Comparison of ENCODE assay signal across 8 cellular contexts in genomic region chr15:64225804-64226203, GRCh38.
"Had no signal": no experiment of that assay in that cellular context is flagged by ENCODE, and none has a peak within 500 bp of the region (broad histone marks: within the 10 kb centered on the region; RNA-seq: fewer than 3 reads in every experiment).

No MANE protein-coding gene starts in this region.

- H3K4me3 ChIP-seq: GM12878 had no signal

- FAIRE-seq: G401.6, GM12878, GM12891, GM12892, GM18507, GM19239 had no signal

- ATAC-seq: GM12878 had no signal

- DNase-seq: GDM1, GF-D8 had no signal
